Comparison of ENCODE assay signal across 31 cellular contexts in the genomic region with DNA sequence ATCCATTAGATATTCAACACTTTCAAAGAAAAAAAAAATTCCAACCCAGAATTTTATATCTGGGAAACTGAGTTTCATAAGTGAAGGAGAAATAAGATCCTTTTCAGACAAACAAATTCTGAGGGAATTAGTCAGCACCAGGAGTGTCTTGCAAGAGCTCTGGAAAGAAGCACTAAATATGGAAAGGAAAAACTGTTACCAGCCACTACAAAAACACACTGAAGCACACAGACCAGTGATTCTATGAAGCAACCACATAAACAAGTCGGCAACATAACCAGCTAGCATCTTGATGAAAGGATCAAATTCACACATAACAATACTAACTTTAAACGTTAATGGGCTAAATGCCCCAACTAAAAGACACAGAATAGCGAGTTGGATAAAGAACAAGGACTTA.
"Had no signal": no experiment of that assay in that cellular context is flagged by ENCODE, and none has a peak within 500 bp of the region (broad histone marks: within the 10 kb centered on the region; RNA-seq: fewer than 3 reads in every experiment).

No MANE protein-coding gene starts in this region.

- H3K4me3 ChIP-seq: colonic mucosa, esophagus muscularis mucosa, heart right ventricle, lower lobe of right lung, mucosa of descending colon, right atrium auricular region, stomach, thyroid gland, vagina had no signal

- ATAC-seq: heart right ventricle; left colon; left ventricle myocardium superior; lower lobe of right lung; mucosa of descending colon; natural killer cell treated with Interleukin-12 subunit alpha and Interleukin-12 subunit beta and Interleukin-15 and Interleukin-18, amount 100 ng/mL, for 72 hours; sciatic nerve; stimulated activated effector memory CD8-positive, alpha-beta T cell treated with anti-CD3 and anti-CD28 coated beads, Interleukin-12 subunit alpha, Interleukin-12 subunit beta, amount 100 ng/mL, for 72 hours had no signal

- H3K4me1 ChIP-seq: colonic mucosa, esophagus muscularis mucosa, heart right ventricle, lower lobe of right lung, parathyroid adenoma, right atrium auricular region, stomach, thyroid gland, vagina had no signal

- H3K27me3 Mint-ChIP-seq: dendritic cell treated with granulocyte-macrophage colony-stimulating factor and Interleukin-4, amounts not matched to agents 40 ng/mL and 50 ng/mL, for 4 days; naive B cell; natural killer cell treated with Interleukin-12 subunit alpha and Interleukin-12 subunit beta and Interleukin-15 and Interleukin-18, amount 100 ng/mL, for 72 hours; progenitor cell of endocrine pancreas had no signal

- H3K27ac ChIP-seq: colonic mucosa, esophagus muscularis mucosa, heart right ventricle, lower lobe of right lung, neutrophil, parathyroid adenoma, right atrium auricular region, stomach, thyroid gland, vagina had no signal

- H3K27ac Mint-ChIP-seq: dendritic cell treated with granulocyte-macrophage colony-stimulating factor and Interleukin-4, amounts not matched to agents 40 ng/mL and 50 ng/mL, for 4 days; naive B cell; natural killer cell treated with Interleukin-12 subunit alpha and Interleukin-12 subunit beta and Interleukin-15 and Interleukin-18, amount 100 ng/mL, for 72 hours; progenitor cell of endocrine pancreas; stimulated activated effector memory CD8-positive, alpha-beta T cell treated with anti-CD3 and anti-CD28 coated beads, Interleukin-12 subunit alpha, Interleukin-12 subunit beta, amount 100 ng/mL, for 72 hours had no signal

- FAIRE-seq: endothelial cell of umbilical vein had no signal

- H2AFZ ChIP-seq: parathyroid adenoma had no signal

- H3K9me3 ChIP-seq: colonic mucosa, esophagus muscularis mucosa, heart right ventricle, lower lobe of right lung, mucosa of descending colon, neutrophil, right atrium auricular region, stomach, thyroid gland, vagina had no signal

- H3K4me3 Mint-ChIP-seq: dendritic cell treated with granulocyte-macrophage colony-stimulating factor and Interleukin-4, amounts not matched to agents 40 ng/mL and 50 ng/mL, for 4 days; naive B cell; natural killer cell treated with Interleukin-12 subunit alpha and Interleukin-12 subunit beta and Interleukin-15 and Interleukin-18, amount 100 ng/mL, for 72 hours; neural crest cell; stimulated activated effector memory CD8-positive, alpha-beta T cell treated with anti-CD3 and anti-CD28 coated beads, Interleukin-12 subunit alpha, Interleukin-12 subunit beta, amount 100 ng/mL, for 72 hours had no signal

- H3K9ac ChIP-seq: parathyroid adenoma had no signal

- H3K36me3 ChIP-seq: colonic mucosa, esophagus muscularis mucosa, heart right ventricle, lower lobe of right lung, neutrophil, right atrium auricular region, stomach, thyroid gland, vagina had no signal

- H3K4me1 Mint-ChIP-seq: naive B cell; neural crest cell; stimulated activated effector memory CD8-positive, alpha-beta T cell treated with anti-CD3 and anti-CD28 coated beads, Interleukin-12 subunit alpha, Interleukin-12 subunit beta, amount 100 ng/mL, for 72 hours had no signal

- DNase-seq: colonic mucosa; effector memory CD4-positive, alpha-beta T cell; foreskin melanocyte; glutamatergic neuron; heart right ventricle; hippocampal formation; islet precursor cell; kidney glomerular epithelial cell; left colon; left ventricle myocardium superior; lower lobe of right lung; mucosa of descending colon; naive B cell; stimulated activated CD4-positive, alpha-beta T cell treated with anti-CD3 and anti-CD28 coated beads, Interleukin-2, amount 100 ng/mL, for 24 hours; stimulated activated CD4-positive, alpha-beta T cell treated with anti-CD3 and anti-CD28 coated beads, Interleukin-4, amount 100 ng/mL, for 24 hours; stimulated activated naive CD4-positive, alpha-beta T cell treated with Interleukin-2 at 50 U/mL for 16 hours; stomach; thyroid gland; trophoblast cell had no signal

- H3K79me2 ChIP-seq: parathyroid adenoma had no signal

- H3K27me3 ChIP-seq: colonic mucosa, esophagus muscularis mucosa, heart right ventricle, neutrophil, right atrium auricular region, stomach, thyroid gland, vagina had no signal

- H3K36me3 Mint-ChIP-seq: naive B cell; stimulated activated effector memory CD8-positive, alpha-beta T cell treated with anti-CD3 and anti-CD28 coated beads, Interleukin-12 subunit alpha, Interleukin-12 subunit beta, amount 100 ng/mL, for 72 hours had no signal
